ENCODE assay signal across 21 cellular contexts in genomic region chr1:25784575-25785051, GRCh38. TPM values are rescaled to one million over a fixed set of nuclear protein-coding genes. Genes with fewer than 3 reads are reported as not detected.
DNase-seq lines count a peak whose midpoint lies in the region; ATAC-seq and TF ChIP-seq lines count a peak whose summit lies in the region.
"Had no signal": no experiment of that assay in that cellular context is flagged by ENCODE, and none has a peak within 500 bp of the region (broad histone marks: within the 10 kb centered on the region; RNA-seq: fewer than 3 reads in every experiment).

No MANE protein-coding gene starts in this region.

- intact Hi-C loops in CD4-positive, alpha-beta memory T cell (cut with micrococcal nuclease): no loop called here
- intact Hi-C loops in right lobe of liver (cut with DNase I): no loop called here

- H3K27ac Mint-ChIP-seq in CD4-positive, alpha-beta memory T cell: peak overlapping the region in 4 of 7 donors; percentile 25 to 62 (median 49)
- H3K27ac Mint-ChIP-seq: activated CD8-positive, alpha-beta T cell treated with anti-CD3 and anti-CD28 coated beads for 36 hours; H9; neural progenitor cell had no signal

- POLR2A ChIA-PET in CD4-positive, alpha-beta memory T cell (lab: Charles Lee; ENCODE audit: partially characterized antibody): interaction anchor here (4.2 kb wide), 1 partner anchor 9 kb away, joined by 22 read pairs; no protein-coding TSS in a partner anchor

- peak in 3 of 4 donors; percentile 17 to 32 (median 22) for ATAC-seq in right lobe of liver
- ATAC-seq in HG02798 (IDR thresholded peaks at IDR 0.05; ENCODE audit: poor library complexity, unreplicated experiment): no peak
- ATAC-seq in GM21529 (IDR thresholded peaks at IDR 0.05; ENCODE audit: unreplicated experiment): no peak
- ATAC-seq: activated CD8-positive, alpha-beta T cell treated with anti-CD3 and anti-CD28 coated beads for 36 hours; foreskin keratinocyte had no signal

- peaks cover 23 to 39% of the 10 kb centered on the region in 2 donors for H3K36me3 Mint-ChIP-seq in CD4-positive, alpha-beta memory T cell
- H3K36me3 Mint-ChIP-seq: neural progenitor cell had no signal

- no peaks in the 10 kb centered on the region for H3K27me3 ChIP-seq in CD4-positive, alpha-beta memory T cell (ENCODE audit: insufficient read depth, low read length)
- H3K27me3 ChIP-seq in right lobe of liver: no peaks in the 10 kb centered on the region
- H3K27me3 ChIP-seq: adrenal gland, neural progenitor cell, Peyer's patch had no signal

- WGBS in right lobe of liver (ENCODE audit: insufficient coverage, low coverage, low lambda C conversion rate, missing lambda C conversion rate): 63% methylated on average over 7 of the region's 9 CpGs

- no peaks in the 10 kb centered on the region for H3K9me3 ChIP-seq in CD4-positive, alpha-beta memory T cell (ENCODE audit: control insufficient read depth in 1 of 2, low read length in 2 of 2)
- H3K9me3 ChIP-seq in right lobe of liver: no peaks in the 10 kb centered on the region
- H3K9me3 ChIP-seq: adrenal gland, Peyer's patch had no signal

- H3K4me3 Mint-ChIP-seq in CD4-positive, alpha-beta memory T cell: no peak overlapping the region
- H3K4me3 Mint-ChIP-seq: activated CD8-positive, alpha-beta T cell treated with anti-CD3 and anti-CD28 coated beads for 36 hours; H9; neural progenitor cell had no signal

- no peaks in the 10 kb centered on the region for H3K36me3 ChIP-seq in CD4-positive, alpha-beta memory T cell (ENCODE audit: insufficient read depth, low read length)
- peaks cover 0 to 4% (median 0%) of the 10 kb centered on the region in 4 donors for H3K36me3 ChIP-seq in right lobe of liver
- H3K36me3 ChIP-seq: adrenal gland, neural progenitor cell, Peyer's patch, WERI-Rb-1 had no signal

- no peaks in the 10 kb centered on the region for H3K27me3 Mint-ChIP-seq in CD4-positive, alpha-beta memory T cell
- H3K27me3 Mint-ChIP-seq: activated CD8-positive, alpha-beta T cell treated with anti-CD3 and anti-CD28 coated beads for 36 hours had no signal

- no peak overlapping the region for H3K27ac ChIP-seq in CD4-positive, alpha-beta memory T cell (ENCODE audit: low read depth, low read length)
- H3K27ac ChIP-seq in right lobe of liver: no peak overlapping the region
- H3K27ac ChIP-seq: foreskin keratinocyte, neural progenitor cell, Peyer's patch, WERI-Rb-1 had no signal

- H3K9me3 Mint-ChIP-seq in CD4-positive, alpha-beta memory T cell: no peaks in the 10 kb centered on the region
- H3K9me3 Mint-ChIP-seq: activated CD8-positive, alpha-beta T cell treated with anti-CD3 and anti-CD28 coated beads for 36 hours; H9; neural progenitor cell had no signal

- no peak for TF ChIP-seq CTCF in choroid plexus epithelial cell (conservative IDR thresholded peaks at IDR 0.05; ENCODE audit: low read depth, low read length)
- no peak for TF ChIP-seq CTCF in right lobe of liver (IDR thresholded peaks at IDR 0.05)

- CTCF ChIA-PET in CD4-positive, alpha-beta memory T cell (lab: Charles Lee; ENCODE audit: partially characterized antibody): no interaction called here

- no peak for TF ChIP-seq POLR2A in right lobe of liver (IDR thresholded peaks at IDR 0.05)

- peaks cover 0 to 4% (median 0%) of the 10 kb centered on the region in 4 donors for H3K4me1 Mint-ChIP-seq in CD4-positive, alpha-beta memory T cell

- no peaks in the 10 kb centered on the region for H3K4me1 ChIP-seq in CD4-positive, alpha-beta memory T cell (ENCODE audit: insufficient read depth, low read length)
- H3K4me1 ChIP-seq in right lobe of liver: peaks cover 0 to 17% (median 8%) of the 10 kb centered on the region in 4 donors
- H3K4me1 ChIP-seq: foreskin keratinocyte, Peyer's patch had no signal

- no peak overlapping the region for H3K4me3 ChIP-seq in CD4-positive, alpha-beta memory T cell (ENCODE audit: low read length in 2 of 2)
- no peak overlapping the region for H3K4me3 ChIP-seq in choroid plexus epithelial cell (ENCODE audit: low read depth, low read length)
- H3K4me3 ChIP-seq in right lobe of liver: no peak overlapping the region
- H3K4me3 ChIP-seq: adrenal gland, neural progenitor cell, Peyer's patch had no signal

- DNase-seq in CD4-positive, alpha-beta memory T cell: no peak
- DNase-seq in M059J (ENCODE audit: low read depth) (peak; percentile 85), choroid plexus epithelial cell (ENCODE audit: low read depth) (peak; percentile 65), right lobe of liver (no peak), NCI-H748 treated with DMSO at 0.1 percent for 48 hours (lab: John Stamatoyannopoulos, UW) (no peak), D341Med (ENCODE audit: low spot score) (no peak)
- DNase-seq: activated CD8-positive, alpha-beta T cell treated with anti-CD3 and anti-CD28 coated beads for 36 hours; activated T-cell treated with anti-CD3 and anti-CD28 coated beads, Interleukin-2, amount 50 U/mL, for 48 hours; foreskin keratinocyte; H9; MV-4-11; NCI-H2081 treated with DMSO at 0.1 percent for 48 hours; NCI-H774; Peyer's patch; stimulated activated CD4-positive, alpha-beta T cell treated with anti-CD3 and anti-CD28 coated beads, Interleukin-1b, Interleukin-23, amount 100 ng/mL, for 48 hours; SW 1271 had no signal

RNA-seq across cellular contexts. Expression of gene SELENON, which starts 15.4 kb away (rescaled TPM):
- total RNA-seq in CD4-positive, alpha-beta memory T cell: 10 to 100 TPM; 24.8 to 26.2 TPM
- 1 to 10 TPM in 1 of 2 donors, under 1 TPM in 1; 0.65 to 6.5 TPM for polyA plus RNA-seq in CD4-positive, alpha-beta memory T cell
- 35.6 and 62.9 TPM in 2 replicates for total RNA-seq in M059J (2014; rRNA removed; shearing (Covaris generic))
- 10 to 100 TPM; 11.9 to 21.8 (median 17.8) TPM for total RNA-seq in right lobe of liver

RNA-seq across cellular contexts. Expression of gene MTFR1L, which starts 35.1 kb away (rescaled TPM):
- total RNA-seq in CD4-positive, alpha-beta memory T cell: 10 to 100 TPM; 53.3 to 57.2 TPM
- 10 to 100 TPM; 27.5 to 58.4 TPM for polyA plus RNA-seq in CD4-positive, alpha-beta memory T cell
- 45.0 and 45.6 TPM in 2 replicates for total RNA-seq in M059J (2014; rRNA removed; shearing (Covaris generic))
- total RNA-seq in right lobe of liver: 10 to 100 TPM; 30.8 to 48.9 (median 43.3) TPM

Comparison
In these comparisons a context has a peak if more than half of its experiments do, and no peak if none do; other contexts are left out.
1. DNase-seq: peak in M059J (single experiment) and choroid plexus epithelial cell (single experiment); none in CD4-positive, alpha-beta memory T cell (0 of 5), right lobe of liver (0 of 3), NCI-H748 treated with DMSO at 0.1 percent for 48 hours (single experiment) and D341Med (single experiment).
2. ATAC-seq: peak in right lobe of liver (3 of 4); none in HG02798 (single experiment) and GM21529 (single experiment).